Comparison of ENCODE assay signal across 20 cellular contexts in genomic region chr13:42327725-42328124, GRCh38.
"Had no signal": no experiment of that assay in that cellular context is flagged by ENCODE, and none has a peak within 500 bp of the region (broad histone marks: within the 10 kb centered on the region; RNA-seq: fewer than 3 reads in every experiment).

No MANE protein-coding gene starts in this region.

- H3K4me3 Mint-ChIP-seq: activated B cell treated with CpG ODN at 0.5 μM for 24 hours; activated CD4-positive, alpha-beta memory T cell treated with anti-CD3 and anti-CD28 coated beads for 36 hours; activated naive CD4-positive, alpha-beta T cell treated with anti-CD3 and anti-CD28 coated beads, Interleukin-2, amount 10 ng/mL, durations not matched to agents 7 days and 5 days; activated T-cell treated with anti-CD3 and anti-CD28 coated beads, Interleukin-2, amount 50 U/mL, for 24 hours; central memory CD8-positive, alpha-beta T cell; naive thymus-derived CD8-positive, alpha-beta T cell had no signal

- H3K27ac ChIP-seq: ascending aorta, colonic mucosa, gastrocnemius medialis, heart left ventricle, prostate gland, right atrium auricular region, vagina had no signal

- DNase-seq: activated B cell treated with CpG ODN at 0.5 μM for 24 hours; activated CD4-positive, alpha-beta memory T cell treated with anti-CD3 and anti-CD28 coated beads for 36 hours; activated CD4-positive, alpha-beta T cell treated with anti-CD3 and anti-CD28 coated beads for 4 hours; activated effector memory CD4-positive, alpha-beta T cell treated with Interleukin-2 at 50 U/mL for 16 hours; activated naive CD4-positive, alpha-beta T cell treated with anti-CD3 and anti-CD28 coated beads, Interleukin-2, amount 10 ng/mL, durations not matched to agents 7 days and 5 days; activated T-cell treated with anti-CD3 and anti-CD28 coated beads, Interleukin-2, amount 50 U/mL, for 24 hours; colonic mucosa; erythroblast; gastrocnemius medialis; heart left ventricle; mesenchymal stem cell; naive thymus-derived CD8-positive, alpha-beta T cell; stimulated activated CD4-positive, alpha-beta T cell treated with anti-CD3 and anti-CD28 coated beads, Interleukin-2, amount 100 ng/mL, for 24 hours; stimulated activated naive CD8-positive, alpha-beta T cell treated with anti-CD3 and anti-CD28 coated beads, Interleukin-15, amount 100 ng/mL, for 72 hours; trophoblast cell had no signal

- H3K9me3 ChIP-seq: ascending aorta, colonic mucosa, gastrocnemius medialis, heart left ventricle, prostate gland, right atrium auricular region, vagina had no signal

- H3K27me3 Mint-ChIP-seq: activated B cell treated with CpG ODN at 0.5 μM for 24 hours; activated CD4-positive, alpha-beta memory T cell treated with anti-CD3 and anti-CD28 coated beads for 36 hours; activated naive CD4-positive, alpha-beta T cell treated with anti-CD3 and anti-CD28 coated beads, Interleukin-2, amount 10 ng/mL, durations not matched to agents 7 days and 5 days; activated T-cell treated with anti-CD3 and anti-CD28 coated beads, Interleukin-2, amount 50 U/mL, for 24 hours; central memory CD8-positive, alpha-beta T cell; naive thymus-derived CD8-positive, alpha-beta T cell; stimulated activated naive CD8-positive, alpha-beta T cell treated with anti-CD3 and anti-CD28 coated beads, Interleukin-15, amount 100 ng/mL, for 72 hours had no signal

- H3K4me1 ChIP-seq: ascending aorta, colonic mucosa, prostate gland, right atrium auricular region, vagina had no signal

- H3K36me3 ChIP-seq: ascending aorta, colonic mucosa, gastrocnemius medialis, prostate gland, right atrium auricular region, vagina had no signal

- H3K27ac Mint-ChIP-seq: activated B cell treated with CpG ODN at 0.5 μM for 24 hours; activated CD4-positive, alpha-beta memory T cell treated with anti-CD3 and anti-CD28 coated beads for 36 hours; activated naive CD4-positive, alpha-beta T cell treated with anti-CD3 and anti-CD28 coated beads, Interleukin-2, amount 10 ng/mL, durations not matched to agents 7 days and 5 days had no signal

- H3K9me3 Mint-ChIP-seq: activated B cell treated with CpG ODN at 0.5 μM for 24 hours; activated CD4-positive, alpha-beta memory T cell treated with anti-CD3 and anti-CD28 coated beads for 36 hours; activated naive CD4-positive, alpha-beta T cell treated with anti-CD3 and anti-CD28 coated beads, Interleukin-2, amount 10 ng/mL, durations not matched to agents 7 days and 5 days; activated T-cell treated with anti-CD3 and anti-CD28 coated beads, Interleukin-2, amount 50 U/mL, for 24 hours; central memory CD8-positive, alpha-beta T cell; naive thymus-derived CD8-positive, alpha-beta T cell; stimulated activated naive CD8-positive, alpha-beta T cell treated with anti-CD3 and anti-CD28 coated beads, Interleukin-15, amount 100 ng/mL, for 72 hours had no signal

- H3K27me3 ChIP-seq: ascending aorta, colonic mucosa, gastrocnemius medialis, heart left ventricle, right atrium auricular region, vagina had no signal

- H3K36me3 Mint-ChIP-seq: activated CD4-positive, alpha-beta memory T cell treated with anti-CD3 and anti-CD28 coated beads for 36 hours had no signal

- ATAC-seq: gastrocnemius medialis; heart left ventricle; naive thymus-derived CD8-positive, alpha-beta T cell; stimulated activated naive CD8-positive, alpha-beta T cell treated with anti-CD3 and anti-CD28 coated beads, Interleukin-15, amount 100 ng/mL, for 72 hours had no signal

- H3K4me3 ChIP-seq: ascending aorta, colonic mucosa, gastrocnemius medialis, heart left ventricle, prostate gland, right atrium auricular region, vagina had no signal
